31 cellular contexts compared by ENCODE assay signal in genomic region chr2:183606718-183607085, GRCh38.
"Had no signal": no experiment of that assay in that cellular context is flagged by ENCODE, and none has a peak within 500 bp of the region (broad histone marks: within the 10 kb centered on the region; RNA-seq: fewer than 3 reads in every experiment).

No MANE protein-coding gene starts in this region.

- H3K27ac ChIP-seq: adrenal gland, epithelial cell of prostate, esophagus squamous epithelium had no signal

- H3K36me3 Mint-ChIP-seq: activated CD4-positive, alpha-beta memory T cell treated with anti-CD3 and anti-CD28 coated beads for 36 hours; activated CD8-positive, alpha-beta memory T cell treated with anti-CD3 and anti-CD28 coated beads, Interleukin-2, amount 10 ng/mL, durations not matched to agents 7 days and 5 days; activated naive CD4-positive, alpha-beta T cell treated with anti-CD3 and anti-CD28 coated beads, Interleukin-2, amount 50 U/mL, for 24 hours; activated naive CD8-positive, alpha-beta T cell treated with anti-CD3 and anti-CD28 coated beads for 36 hours; brain had no signal

- H3K4me1 ChIP-seq: adrenal gland, esophagus squamous epithelium had no signal

- H3K4me3 ChIP-seq: adrenal gland, esophagus squamous epithelium had no signal

- H3K4me3 Mint-ChIP-seq: activated CD4-positive, alpha-beta memory T cell treated with anti-CD3 and anti-CD28 coated beads for 36 hours; activated CD4-positive, alpha-beta T cell treated with anti-CD3 and anti-CD28 coated beads for 36 hours; activated CD4-positive, alpha-beta T cell treated with anti-CD3 and anti-CD28 coated beads, Interleukin-2, amount 10 ng/mL, durations not matched to agents 24 days and 14 days; activated CD8-positive, alpha-beta memory T cell treated with anti-CD3 and anti-CD28 coated beads, Interleukin-2, amount 10 ng/mL, durations not matched to agents 7 days and 5 days; activated CD8-positive, alpha-beta T cell treated with anti-CD3 and anti-CD28 coated beads, Interleukin-2, amount 10 ng/mL, durations not matched to agents 7 days and 5 days; activated naive CD4-positive, alpha-beta T cell treated with anti-CD3 and anti-CD28 coated beads for 36 hours; activated naive CD4-positive, alpha-beta T cell treated with anti-CD3 and anti-CD28 coated beads, Interleukin-2, amount 50 U/mL, for 24 hours; activated naive CD8-positive, alpha-beta T cell treated with anti-CD3 and anti-CD28 coated beads for 36 hours; activated naive CD8-positive, alpha-beta T cell treated with anti-CD3 and anti-CD28 coated beads, Interleukin-2, amount 50 U/mL, for 24 hours; activated T-helper 1 cell treated with anti-CD3 and anti-CD28 coated beads, Interleukin-12 subunit alpha, Interleukin-12 subunit beta, Interleukin-2, Interleukin-4 antibody, amounts not matched to agents 30 ng/mL and 10 ng/mL and 1 ng/mL, durations not matched to agents 14 hours and 24 hours and 36 hours; brain had no signal

- H3K4me1 Mint-ChIP-seq: activated CD4-positive, alpha-beta T cell treated with anti-CD3 and anti-CD28 coated beads for 36 hours; activated CD4-positive, alpha-beta T cell treated with anti-CD3 and anti-CD28 coated beads, Interleukin-2, amount 10 ng/mL, durations not matched to agents 24 days and 14 days; activated CD8-positive, alpha-beta memory T cell treated with anti-CD3 and anti-CD28 coated beads, Interleukin-2, amount 10 ng/mL, durations not matched to agents 7 days and 5 days; activated naive CD4-positive, alpha-beta T cell treated with anti-CD3 and anti-CD28 coated beads, Interleukin-2, amount 50 U/mL, for 24 hours; activated naive CD8-positive, alpha-beta T cell treated with anti-CD3 and anti-CD28 coated beads for 36 hours; activated naive CD8-positive, alpha-beta T cell treated with anti-CD3 and anti-CD28 coated beads, Interleukin-2, amount 50 U/mL, for 24 hours; brain had no signal

- DNase-seq: activated CD4-positive, alpha-beta memory T cell treated with anti-CD3 and anti-CD28 coated beads for 36 hours; activated CD4-positive, alpha-beta T cell treated with anti-CD3 and anti-CD28 coated beads for 36 hours; activated CD4-positive, alpha-beta T cell treated with anti-CD3 and anti-CD28 coated beads, Interleukin-2, amount 10 ng/mL, durations not matched to agents 24 days and 14 days; activated CD4-positive, CD25-positive, alpha-beta regulatory T cell; activated CD4-positive, CD25-positive, alpha-beta regulatory T cell treated with anti-CD3 and anti-CD28 coated beads, Interleukin-2, amount 50 U/mL, for 72 hours; activated CD8-positive, alpha-beta memory T cell treated with anti-CD3 and anti-CD28 coated beads, Interleukin-2, amount 10 ng/mL, durations not matched to agents 7 days and 5 days; activated CD8-positive, alpha-beta memory T cell treated with anti-CD3 and anti-CD28 coated beads, Interleukin-2, amount 50 U/mL, for 4 hours; activated CD8-positive, alpha-beta T cell treated with anti-CD3 and anti-CD28 coated beads, Interleukin-2, amount 10 ng/mL, durations not matched to agents 7 days and 5 days; activated effector memory CD4-positive, alpha-beta T cell treated with anti-CD3 and anti-CD28 coated beads, Interleukin-2, amount 50 U/mL, for 16 hours; activated naive CD4-positive, alpha-beta T cell treated with anti-CD3 and anti-CD28 coated beads for 36 hours; activated naive CD8-positive, alpha-beta T cell treated with anti-CD3 and anti-CD28 coated beads for 36 hours; activated naive CD8-positive, alpha-beta T cell treated with anti-CD3 and anti-CD28 coated beads, Interleukin-2, amount 50 U/mL, for 24 hours; activated T-cell treated with anti-CD3 and anti-CD28 coated beads, Interleukin-2, amount 50 U/mL, for 1 hour; activated T-cell treated with anti-CD3 and anti-CD28 coated beads, Interleukin-2, amount 50 U/mL, for 48 hours; adrenal gland; amygdala; aorta; caudate nucleus; cortex of kidney; dermis blood vessel endothelial cell; effector CD4-positive, alpha-beta T cell; esophagus squamous epithelium; foreskin fibroblast; head of caudate nucleus; T-helper 2 cell had no signal

- FAIRE-seq: endothelial cell of umbilical vein had no signal

- H3K27me3 ChIP-seq: adrenal gland, esophagus squamous epithelium had no signal

- H3K36me3 ChIP-seq: adrenal gland, esophagus squamous epithelium had no signal

- H3K9me3 ChIP-seq: adrenal gland, esophagus squamous epithelium had no signal

- H3K27ac Mint-ChIP-seq: activated CD4-positive, alpha-beta memory T cell treated with anti-CD3 and anti-CD28 coated beads for 36 hours; activated CD4-positive, alpha-beta T cell treated with anti-CD3 and anti-CD28 coated beads for 36 hours; activated CD4-positive, alpha-beta T cell treated with anti-CD3 and anti-CD28 coated beads, Interleukin-2, amount 10 ng/mL, durations not matched to agents 24 days and 14 days; activated CD8-positive, alpha-beta memory T cell treated with anti-CD3 and anti-CD28 coated beads, Interleukin-2, amount 10 ng/mL, durations not matched to agents 7 days and 5 days; activated CD8-positive, alpha-beta T cell treated with anti-CD3 and anti-CD28 coated beads, Interleukin-2, amount 10 ng/mL, durations not matched to agents 7 days and 5 days; activated naive CD4-positive, alpha-beta T cell treated with anti-CD3 and anti-CD28 coated beads for 36 hours; activated naive CD4-positive, alpha-beta T cell treated with anti-CD3 and anti-CD28 coated beads, Interleukin-2, amount 50 U/mL, for 24 hours; activated naive CD8-positive, alpha-beta T cell treated with anti-CD3 and anti-CD28 coated beads for 36 hours; activated naive CD8-positive, alpha-beta T cell treated with anti-CD3 and anti-CD28 coated beads, Interleukin-2, amount 50 U/mL, for 24 hours; activated T-helper 1 cell treated with anti-CD3 and anti-CD28 coated beads, Interleukin-12 subunit alpha, Interleukin-12 subunit beta, Interleukin-2, Interleukin-4 antibody, amounts not matched to agents 30 ng/mL and 10 ng/mL and 1 ng/mL, durations not matched to agents 14 hours and 24 hours and 36 hours; activated T-helper 2 cell treated with anti-CD3 and anti-CD28 coated beads, Interferon-gamma antibody, Interleukin-2, Interleukin-4, amounts not matched to agents 10 μg/mL and 5 μg/mL and 100 μg/mL, durations not matched to agents 14 hours and 24 hours and 36 hours; brain had no signal

- H3K9me3 Mint-ChIP-seq: activated CD4-positive, alpha-beta memory T cell treated with anti-CD3 and anti-CD28 coated beads for 36 hours; activated CD4-positive, alpha-beta T cell treated with anti-CD3 and anti-CD28 coated beads, Interleukin-2, amount 10 ng/mL, durations not matched to agents 24 days and 14 days; activated naive CD4-positive, alpha-beta T cell treated with anti-CD3 and anti-CD28 coated beads for 36 hours; activated naive CD4-positive, alpha-beta T cell treated with anti-CD3 and anti-CD28 coated beads, Interleukin-2, amount 50 U/mL, for 24 hours; activated naive CD8-positive, alpha-beta T cell treated with anti-CD3 and anti-CD28 coated beads for 36 hours; activated naive CD8-positive, alpha-beta T cell treated with anti-CD3 and anti-CD28 coated beads, Interleukin-2, amount 50 U/mL, for 24 hours; activated T-helper 1 cell treated with anti-CD3 and anti-CD28 coated beads, Interleukin-12 subunit alpha, Interleukin-12 subunit beta, Interleukin-2, Interleukin-4 antibody, amounts not matched to agents 30 ng/mL and 10 ng/mL and 1 ng/mL, durations not matched to agents 14 hours and 24 hours and 36 hours; activated T-helper 2 cell treated with anti-CD3 and anti-CD28 coated beads, Interferon-gamma antibody, Interleukin-2, Interleukin-4, amounts not matched to agents 10 μg/mL and 5 μg/mL and 100 μg/mL, durations not matched to agents 14 hours and 24 hours and 36 hours; brain had no signal

- H3K27me3 Mint-ChIP-seq: activated CD4-positive, alpha-beta memory T cell treated with anti-CD3 and anti-CD28 coated beads for 36 hours; activated CD4-positive, alpha-beta T cell treated with anti-CD3 and anti-CD28 coated beads for 36 hours; activated CD4-positive, alpha-beta T cell treated with anti-CD3 and anti-CD28 coated beads, Interleukin-2, amount 10 ng/mL, durations not matched to agents 24 days and 14 days; activated CD8-positive, alpha-beta memory T cell treated with anti-CD3 and anti-CD28 coated beads, Interleukin-2, amount 10 ng/mL, durations not matched to agents 7 days and 5 days; activated naive CD4-positive, alpha-beta T cell treated with anti-CD3 and anti-CD28 coated beads, Interleukin-2, amount 50 U/mL, for 24 hours; activated naive CD8-positive, alpha-beta T cell treated with anti-CD3 and anti-CD28 coated beads for 36 hours; activated naive CD8-positive, alpha-beta T cell treated with anti-CD3 and anti-CD28 coated beads, Interleukin-2, amount 50 U/mL, for 24 hours; brain had no signal

- ATAC-seq: activated CD4-positive, alpha-beta T cell treated with anti-CD3 and anti-CD28 coated beads for 36 hours; activated CD8-positive, alpha-beta memory T cell treated with anti-CD3 and anti-CD28 coated beads, Interleukin-2, amount 10 ng/mL, durations not matched to agents 7 days and 5 days; activated CD8-positive, alpha-beta T cell treated with anti-CD3 and anti-CD28 coated beads, Interleukin-2, amount 10 ng/mL, durations not matched to agents 7 days and 5 days; activated naive CD8-positive, alpha-beta T cell treated with anti-CD3 and anti-CD28 coated beads, Interleukin-2, amount 50 U/mL, for 24 hours had no signal
